In the genomic region with DNA sequence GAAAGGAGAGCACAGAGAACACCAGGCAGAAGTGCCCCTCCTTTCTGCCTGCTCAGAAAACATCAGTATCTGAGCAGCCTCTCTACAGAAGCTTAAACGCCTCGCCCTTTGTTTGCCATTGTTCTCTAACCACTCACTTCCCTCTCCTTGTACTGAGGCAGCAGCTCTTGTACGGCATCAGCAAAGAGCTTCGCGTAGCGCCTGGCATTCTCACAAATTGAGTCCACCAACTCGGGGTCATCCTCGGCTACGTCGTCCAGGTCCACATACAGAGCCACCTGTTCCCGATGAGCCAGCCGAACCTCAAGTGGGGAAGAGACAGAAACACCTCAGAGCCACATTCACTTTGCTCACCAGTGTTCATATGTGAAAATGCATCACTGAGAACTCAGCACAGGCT, we compare ENCODE assay signal across 8 cellular contexts. TPM values are rescaled to one million over a fixed set of nuclear protein-coding genes. Genes with fewer than 3 reads are reported as not detected.
DNase-seq lines count a peak whose midpoint lies in the region; ATAC-seq, FAIRE-seq and TF ChIP-seq lines count a peak whose summit lies in the region.

No MANE protein-coding gene starts in this region.

- no peak for ATAC-seq in activated naive CD8-positive, alpha-beta T cell treated with anti-CD3 and anti-CD28 coated beads, Interleukin-2, amount 10 ng/mL, durations not matched to agents 7 days and 5 days (ENCODE audit: low read depth)
- no peak for ATAC-seq in GM18873 (IDR thresholded peaks at IDR 0.05; ENCODE audit: low FRiP score, unreplicated experiment)

- peak overlapping the region in 1 of 2 donors; percentile 22 for H3K9ac ChIP-seq in kidney (ENCODE audit: low read length in 2 of 2)

- H3K4me3 ChIP-seq in kidney (ENCODE audit: low read length in 2 of 2) (peak overlapping the region; percentile 59 to 84), tibial artery (peak overlapping the region; percentile 92 to 98)

- H3K4me1 ChIP-seq in kidney (ENCODE audit: control insufficient read depth in 1 of 2, insufficient read depth in 1 of 2, low read depth in 1 of 2, low read length in 2 of 2): peaks cover 6 to 10% of the 10 kb centered on the region in 2 donors
- peaks cover 0 to 24% (median 18%) of the 10 kb centered on the region in 4 donors for H3K4me1 ChIP-seq in tibial artery

- TF ChIP-seq CTCF in kidney (IDR thresholded peaks at IDR 0.05; ENCODE audit: borderline replicate concordance, extremely low read depth, insufficient read depth): no peak
- TF ChIP-seq CTCF in tibial artery (IDR thresholded peaks at IDR 0.05): no peak

- H3K36me3 ChIP-seq in kidney (ENCODE audit: control insufficient read depth in 1 of 2, insufficient read depth in 2 of 2, low read length in 2 of 2) (peaks cover 22 to 53% of the 10 kb centered on the region in 2 donors), tibial artery (peaks cover 55 to 70% (median 56%) of the 10 kb centered on the region in 3 donors)

- in situ Hi-C loops in KBM-7 (cut with MboI; ENCODE audit: low pct_unique_long_range_greater_than_20kb, low sequenced_read_pairs): no loop called here

- no peaks in the 10 kb centered on the region for H3K9me3 ChIP-seq in kidney (ENCODE audit: control insufficient read depth in 1 of 2, low read length in 2 of 2)
- no peaks in the 10 kb centered on the region for H3K9me3 ChIP-seq in tibial artery

- H3K27me3 ChIP-seq in tibial artery: no peaks in the 10 kb centered on the region

- H3K9me3 Mint-ChIP-seq in activated naive CD4-positive, alpha-beta T cell treated with anti-CD3 and anti-CD28 coated beads for 36 hours: no peaks in the 10 kb centered on the region
- H3K9me3 Mint-ChIP-seq in activated naive CD8-positive, alpha-beta T cell treated with anti-CD3 and anti-CD28 coated beads, Interleukin-2, amount 10 ng/mL, durations not matched to agents 7 days and 5 days: no peaks in the 10 kb centered on the region

- peaks cover 58% of the 10 kb centered on the region for H3K36me3 Mint-ChIP-seq in activated naive CD4-positive, alpha-beta T cell treated with anti-CD3 and anti-CD28 coated beads for 36 hours (ENCODE audit: low read depth)
- peaks cover 40% of the 10 kb centered on the region for H3K36me3 Mint-ChIP-seq in activated naive CD8-positive, alpha-beta T cell treated with anti-CD3 and anti-CD28 coated beads, Interleukin-2, amount 10 ng/mL, durations not matched to agents 7 days and 5 days

- intact Hi-C loops in activated naive CD4-positive, alpha-beta T cell treated with anti-CD3 and anti-CD28 coated beads for 36 hours (cut with micrococcal nuclease): no loop called here
- intact Hi-C loops in kidney (cut with DNase I) (no loop called here), tibial artery (cut with DNase I; ENCODE audit: low total_unique reads) (no loop called here)

- CTCF ChIA-PET in activated naive CD4-positive, alpha-beta T cell treated with anti-CD3 and anti-CD28 coated beads for 36 hours (lab: Charles Lee): interaction anchor here (1.2 kb wide), 1 partner anchor 9 kb away, joined by 4 read pairs; no protein-coding TSS in a partner anchor

- POLR2A ChIA-PET in activated naive CD8-positive, alpha-beta T cell treated with anti-CD3 and anti-CD28 coated beads, Interleukin-2, amount 10 ng/mL, durations not matched to agents 7 days and 5 days (lab: Charles Lee): interaction anchor here (2.5 to 5.1 kb wide), 3 partner anchors 10 to 80 kb away, joined by 5 to 89 read pairs (median 57); partner anchors contain the start of genes COPS6 and MBLAC1

- peak overlapping the region; percentile 96 for H3K27ac Mint-ChIP-seq in activated naive CD4-positive, alpha-beta T cell treated with anti-CD3 and anti-CD28 coated beads for 36 hours
- peak overlapping the region; percentile 89 for H3K27ac Mint-ChIP-seq in activated naive CD8-positive, alpha-beta T cell treated with anti-CD3 and anti-CD28 coated beads, Interleukin-2, amount 10 ng/mL, durations not matched to agents 7 days and 5 days

- no peak for FAIRE-seq in kidney (lab: Jason Lieb, UNC)

- no peak for DNase-seq in activated naive CD4-positive, alpha-beta T cell treated with anti-CD3 and anti-CD28 coated beads for 36 hours
- DNase-seq in activated naive CD4-positive, alpha-beta T cell (lab: John Stamatoyannopoulos, UW): no peak
- DNase-seq in activated naive CD8-positive, alpha-beta T cell treated with anti-CD3 and anti-CD28 coated beads, Interleukin-2, amount 10 ng/mL, durations not matched to agents 7 days and 5 days: no peak
- DNase-seq in kidney (no peak), tibial artery (no peak), NAMALWA (ENCODE audit: low spot score) (no peak), KBM-7 (no peak)

- H3K27ac ChIP-seq in kidney (ENCODE audit: low read depth in 2 of 2, low read length in 2 of 2) (no peak overlapping the region), tibial artery (peak overlapping the region; percentile 91 to 99)

- peak overlapping the region; percentile 91 for H3K4me3 Mint-ChIP-seq in activated naive CD4-positive, alpha-beta T cell treated with anti-CD3 and anti-CD28 coated beads for 36 hours
- H3K4me3 Mint-ChIP-seq in activated naive CD8-positive, alpha-beta T cell treated with anti-CD3 and anti-CD28 coated beads, Interleukin-2, amount 10 ng/mL, durations not matched to agents 7 days and 5 days: peak overlapping the region; percentile 93

- H3K4me1 Mint-ChIP-seq in activated naive CD4-positive, alpha-beta T cell treated with anti-CD3 and anti-CD28 coated beads for 36 hours (ENCODE audit: low read depth): peaks cover 50% of the 10 kb centered on the region
- peaks cover 36% of the 10 kb centered on the region for H3K4me1 Mint-ChIP-seq in activated naive CD8-positive, alpha-beta T cell treated with anti-CD3 and anti-CD28 coated beads, Interleukin-2, amount 10 ng/mL, durations not matched to agents 7 days and 5 days

- H3K27me3 Mint-ChIP-seq in activated naive CD4-positive, alpha-beta T cell treated with anti-CD3 and anti-CD28 coated beads for 36 hours (ENCODE audit: low read depth): no peaks in the 10 kb centered on the region
- H3K27me3 Mint-ChIP-seq in activated naive CD8-positive, alpha-beta T cell treated with anti-CD3 and anti-CD28 coated beads, Interleukin-2, amount 10 ng/mL, durations not matched to agents 7 days and 5 days: no peaks in the 10 kb centered on the region

RNA-seq across cellular contexts. Expression of gene MCM7, which starts 1.7 kb away (rescaled TPM):
- 100 to 1,000 TPM; 390 to 395 TPM for total RNA-seq in activated naive CD4-positive, alpha-beta T cell treated with anti-CD3 and anti-CD28 coated beads for 36 hours
- 100 to 1,000 TPM; 278 to 307 TPM for total RNA-seq in activated naive CD8-positive, alpha-beta T cell treated with anti-CD3 and anti-CD28 coated beads, Interleukin-2, amount 10 ng/mL, durations not matched to agents 7 days and 5 days
- total RNA-seq in kidney: 47.2 TPM
- 21.0 TPM for polyA plus RNA-seq in kidney (ENCODE audit: insufficient read depth, low read depth, low replicate concordance)

RNA-seq across cellular contexts. Expression of gene AP4M1, which starts 2.0 kb away (rescaled TPM):
- 10 to 100 TPM; 12.6 to 12.7 TPM for total RNA-seq in activated naive CD4-positive, alpha-beta T cell treated with anti-CD3 and anti-CD28 coated beads for 36 hours
- 10 to 100 TPM; 15.0 to 16.5 TPM for total RNA-seq in activated naive CD8-positive, alpha-beta T cell treated with anti-CD3 and anti-CD28 coated beads, Interleukin-2, amount 10 ng/mL, durations not matched to agents 7 days and 5 days
- total RNA-seq in kidney: 22.8 TPM
- polyA plus RNA-seq in kidney (ENCODE audit: insufficient read depth, low read depth, low replicate concordance): 16.4 TPM

RNA-seq across cellular contexts. Expression of gene COPS6, which starts 10.7 kb away (rescaled TPM):
- 10 to 100 TPM; 97.1 to 97.8 TPM for total RNA-seq in activated naive CD4-positive, alpha-beta T cell treated with anti-CD3 and anti-CD28 coated beads for 36 hours
- 10 to 100 TPM; 72.4 to 76.7 TPM for total RNA-seq in activated naive CD8-positive, alpha-beta T cell treated with anti-CD3 and anti-CD28 coated beads, Interleukin-2, amount 10 ng/mL, durations not matched to agents 7 days and 5 days
- 89.1 TPM for total RNA-seq in kidney
- 166 TPM for polyA plus RNA-seq in kidney (ENCODE audit: insufficient read depth, low read depth, low replicate concordance)

RNA-seq across cellular contexts. Expression of gene ZNF3, which starts 17.9 kb away (rescaled TPM):
- total RNA-seq in activated naive CD4-positive, alpha-beta T cell treated with anti-CD3 and anti-CD28 coated beads for 36 hours: 10 to 100 TPM; 13.1 to 14.0 TPM
- 10 to 100 TPM; 28.0 to 32.6 TPM for total RNA-seq in activated naive CD8-positive, alpha-beta T cell treated with anti-CD3 and anti-CD28 coated beads, Interleukin-2, amount 10 ng/mL, durations not matched to agents 7 days and 5 days
- 30.8 TPM for total RNA-seq in kidney
- 15.8 TPM for polyA plus RNA-seq in kidney (ENCODE audit: insufficient read depth, low read depth, low replicate concordance)

RNA-seq across cellular contexts. Expression of gene TAF6, which starts 19.7 kb away (rescaled TPM):
- 10 to 100 TPM; 48.9 to 53.5 TPM for total RNA-seq in activated naive CD4-positive, alpha-beta T cell treated with anti-CD3 and anti-CD28 coated beads for 36 hours
- total RNA-seq in activated naive CD8-positive, alpha-beta T cell treated with anti-CD3 and anti-CD28 coated beads, Interleukin-2, amount 10 ng/mL, durations not matched to agents 7 days and 5 days: 10 to 100 TPM; 63.7 to 65.9 TPM
- 62.7 TPM for total RNA-seq in kidney
- polyA plus RNA-seq in kidney (ENCODE audit: insufficient read depth, low read depth, low replicate concordance): 41.3 TPM

Comparison
In these comparisons a context has a peak if more than half of its experiments do, and no peak if none do; other contexts are left out.
1. H3K27ac ChIP-seq: peak in tibial artery (2 of 2); none in kidney (0 of 2).